In genomic region chr2:188984126-188984525, GRCh38 we compare ENCODE assay signal across 9 cellular contexts. TPM values are rescaled to one million over a fixed set of nuclear protein-coding genes. Genes with fewer than 3 reads are reported as not detected.
DNase-seq lines count a peak whose midpoint lies in the region; ATAC-seq, FAIRE-seq and TF ChIP-seq lines count a peak whose summit lies in the region.
"Had no signal": no experiment of that assay in that cellular context is flagged by ENCODE, and none has a peak within 500 bp of the region (broad histone marks: within the 10 kb centered on the region; RNA-seq: fewer than 3 reads in every experiment).

No MANE protein-coding gene starts in this region.

- no peak overlapping the region for H3K4ac ChIP-seq in H9 (ENCODE audit: low read depth, low read length)

- H3K4me3 ChIP-seq in astrocyte (ENCODE audit: insufficient read depth, low read depth, low read length) (no peak overlapping the region), tibial artery (peak overlapping the region; percentile 13 to 19), spleen (no peak overlapping the region)

- H3K4me3 Mint-ChIP-seq in H9 (no peak overlapping the region), astrocyte (ENCODE audit: unreplicated experiment) (no peak overlapping the region)
- H3K4me3 Mint-ChIP-seq in naive thymus-derived CD8-positive, alpha-beta T cell: no peak overlapping the region
- H3K4me3 Mint-ChIP-seq: naive B cell had no signal

- H3K18ac ChIP-seq in H9 (ENCODE audit: insufficient read length, low read depth, low read length): no peak overlapping the region

- H3K79me2 ChIP-seq in H9 (ENCODE audit: insufficient read depth, low read length): no peaks in the 10 kb centered on the region
- peaks cover 17% of the 10 kb centered on the region for H3K79me2 ChIP-seq in astrocyte (ENCODE audit: insufficient read depth, low read length)

- no peak overlapping the region for H2AK5ac ChIP-seq in H9 (ENCODE audit: insufficient read length, low read length)

- DNase-seq in H9: no peak
- DNase-seq in astrocyte (ENCODE audit: low read depth): peak; percentile 58
- no peak for DNase-seq in left cardiac atrium
- DNase-seq in tibial artery: no peak
- no peak for DNase-seq in naive thymus-derived CD8-positive, alpha-beta T cell
- no peak for DNase-seq in stimulated activated naive CD8-positive, alpha-beta T cell treated with anti-CD3 and anti-CD28 coated beads, Interleukin-15, Interleukin-2, amounts not matched to agents 100 U/mL and 50 U/mL, for 24 hours
- no peak for DNase-seq in spleen
- DNase-seq: naive B cell, T-helper 1 cell had no signal

- H3K27me3 Mint-ChIP-seq in H9 (ENCODE audit: low read depth): no peaks in the 10 kb centered on the region
- H3K27me3 Mint-ChIP-seq in astrocyte (ENCODE audit: low read depth, unreplicated experiment): no peaks in the 10 kb centered on the region
- H3K27me3 Mint-ChIP-seq in naive thymus-derived CD8-positive, alpha-beta T cell: peaks cover 0 to 3% (median 0%) of the 10 kb centered on the region in 5 donors
- H3K27me3 Mint-ChIP-seq: naive B cell had no signal

- H2BK15ac ChIP-seq in H9 (ENCODE audit: low read depth, low read length): no peak overlapping the region

- TF ChIP-seq CTCF in H9 (conservative IDR thresholded peaks at IDR 0.05) (peak; percentile 32; the same call in 2 of the 3 replicates), astrocyte (IDR thresholded peaks at IDR 0.05; ENCODE audit: insufficient read depth, low read depth, low read length) (peak; percentile 31), tibial artery (IDR thresholded peaks at IDR 0.05) (peak; percentile 56 to 60), spleen (IDR thresholded peaks at IDR 0.05 in 8 of 11, conservative IDR thresholded peaks at IDR 0.05 in 3 of 11) (no peak)

- peak; percentile 14 to 70 for ATAC-seq in left cardiac atrium
- no peak for ATAC-seq in naive thymus-derived CD8-positive, alpha-beta T cell
- no peak for ATAC-seq in stimulated activated naive CD8-positive, alpha-beta T cell treated with anti-CD3 and anti-CD28 coated beads, Interleukin-15, Interleukin-2, amounts not matched to agents 100 U/mL and 50 U/mL, for 24 hours

- H3K4me2 ChIP-seq in H9 (ENCODE audit: insufficient read depth, insufficient read length, low read length): no peak overlapping the region
- H3K4me2 ChIP-seq in astrocyte (ENCODE audit: low read length): peak overlapping the region; percentile 20

- H2BK5ac ChIP-seq in H9 (ENCODE audit: insufficient read length, low read length): no peak overlapping the region

- no peak overlapping the region for H2BK20ac ChIP-seq in H9 (ENCODE audit: low read depth, low read length, poor library complexity, severe bottlenecking)

- H3K4me1 ChIP-seq in H9 (ENCODE audit: insufficient read depth, low read length) (no peaks in the 10 kb centered on the region), astrocyte (ENCODE audit: insufficient read depth, low read length) (peaks cover 23% of the 10 kb centered on the region), tibial artery (peaks cover 0 to 81% (median 8%) of the 10 kb centered on the region in 4 donors), spleen (no peaks in the 10 kb centered on the region)

- H4K20me1 ChIP-seq in H9 (ENCODE audit: control insufficient read depth, insufficient read depth, insufficient read length) (no peaks in the 10 kb centered on the region), astrocyte (ENCODE audit: insufficient read depth, low read length) (no peaks in the 10 kb centered on the region)

- H3K14ac ChIP-seq in H9 (ENCODE audit: insufficient read depth, low read length): no peak overlapping the region

- H3K27ac Mint-ChIP-seq in H9 (no peak overlapping the region), astrocyte (ENCODE audit: unreplicated experiment) (peak overlapping the region; percentile 95)
- H3K27ac Mint-ChIP-seq in naive thymus-derived CD8-positive, alpha-beta T cell: no peak overlapping the region
- H3K27ac Mint-ChIP-seq: naive B cell had no signal

- H3K9ac ChIP-seq in H9 (ENCODE audit: extremely low read depth, insufficient read length, low read length) (no peak overlapping the region), astrocyte (ENCODE audit: low read length) (peak overlapping the region; percentile 64)

- H3K79me1 ChIP-seq in H9 (ENCODE audit: insufficient read depth, low read depth, low read length, poor library complexity, severe bottlenecking): no peaks in the 10 kb centered on the region

- TF ChIP-seq POLR2A in spleen (IDR thresholded peaks at IDR 0.05): no peak

- H2AFZ ChIP-seq in H9 (ENCODE audit: low read length) (no peak overlapping the region), astrocyte (ENCODE audit: low read depth, low read length) (no peak overlapping the region)

- no peak overlapping the region for H3T11ph ChIP-seq in H9 (ENCODE audit: low read length)

- no peak overlapping the region for H3K23ac ChIP-seq in H9 (ENCODE audit: insufficient read length, low read depth, low read length)

- H4K8ac ChIP-seq in H9 (replicated peaks; ENCODE audit: insufficient read length, low read depth, low read length): no peak overlapping the region

- H4K91ac ChIP-seq in H9 (ENCODE audit: insufficient read length, low read depth, low read length): no peak overlapping the region

- H3K4me1 Mint-ChIP-seq in H9: no peaks in the 10 kb centered on the region
- H3K4me1 Mint-ChIP-seq in astrocyte (ENCODE audit: low read depth, unreplicated experiment): peaks cover 27% of the 10 kb centered on the region
- no peaks in the 10 kb centered on the region for H3K4me1 Mint-ChIP-seq in naive thymus-derived CD8-positive, alpha-beta T cell
- H3K4me1 Mint-ChIP-seq: naive B cell had no signal

- H3K36me3 ChIP-seq in astrocyte (ENCODE audit: insufficient read depth, low read length) (no peaks in the 10 kb centered on the region), tibial artery (peaks cover 20 to 44% (median 25%) of the 10 kb centered on the region in 3 donors), spleen (no peaks in the 10 kb centered on the region)

- no peaks in the 10 kb centered on the region for H3K27me3 ChIP-seq in H9 (ENCODE audit: insufficient read depth, low read length)
- no peaks in the 10 kb centered on the region for H3K27me3 ChIP-seq in astrocyte (ENCODE audit: insufficient read depth, low read length)
- H3K27me3 ChIP-seq in tibial artery: no peaks in the 10 kb centered on the region
- H3K27me3 ChIP-seq in spleen (replicated peaks in 1 of 7): no peaks in the 10 kb centered on the region

- FAIRE-seq in astrocyte (lab: Jason Lieb, UNC): no peak

- H2BK120ac ChIP-seq in H9 (ENCODE audit: low read depth, low read length, poor library complexity, severe bottlenecking): no peak overlapping the region

- POLR2A ChIA-PET in naive thymus-derived CD8-positive, alpha-beta T cell (lab: Charles Lee): no interaction called here

- H3K9me3 ChIP-seq in H9 (ENCODE audit: control insufficient read depth, low read depth, low read length) (no peaks in the 10 kb centered on the region), astrocyte (ENCODE audit: insufficient read depth, low read depth, low read length) (no peaks in the 10 kb centered on the region), tibial artery (no peaks in the 10 kb centered on the region), spleen (no peaks in the 10 kb centered on the region)

- intact Hi-C loops in left cardiac atrium (cut with DNase I) (no loop called here), tibial artery (cut with DNase I; ENCODE audit: low total_unique reads) (no loop called here), spleen (cut with DNase I; ENCODE audit: low total_unique reads) (no loop called here)

- H3K56ac ChIP-seq in H9 (ENCODE audit: insufficient read length, low read depth, low read length): no peak overlapping the region

- H3K27ac ChIP-seq in H9 (ENCODE audit: insufficient read length, low read depth, low read length) (no peak overlapping the region), astrocyte (ENCODE audit: low read depth, low read length) (peak overlapping the region; percentile 82), tibial artery (peak overlapping the region; percentile 90), spleen (peak overlapping the region in 4 of 8 donors; percentile 3 to 66 (median 14))

- no peaks in the 10 kb centered on the region for H3K9me3 Mint-ChIP-seq in H9
- H3K9me3 Mint-ChIP-seq in astrocyte (ENCODE audit: unreplicated experiment): no peaks in the 10 kb centered on the region
- no peaks in the 10 kb centered on the region for H3K9me3 Mint-ChIP-seq in naive thymus-derived CD8-positive, alpha-beta T cell
- H3K9me3 Mint-ChIP-seq: naive B cell had no signal

- no peak overlapping the region for H4K5ac ChIP-seq in H9 (ENCODE audit: insufficient read length, low read depth, low read length)

- H3K36me3 Mint-ChIP-seq in H9 (ENCODE audit: insufficient read depth in 1 of 3, low read depth in 3 of 3): no peaks in the 10 kb centered on the region
- H3K36me3 Mint-ChIP-seq in astrocyte (ENCODE audit: low read depth, unreplicated experiment): no peaks in the 10 kb centered on the region
- H3K36me3 Mint-ChIP-seq in naive thymus-derived CD8-positive, alpha-beta T cell: no peaks in the 10 kb centered on the region
- H3K36me3 Mint-ChIP-seq: naive B cell had no signal

- H3K23me2 ChIP-seq in H9 (ENCODE audit: insufficient read length, low read depth, low read length, poor library complexity, severe bottlenecking): no peaks in the 10 kb centered on the region

- H2BK12ac ChIP-seq in H9 (ENCODE audit: insufficient read length, low read depth, low read length): no peak overlapping the region

RNA-seq across cellular contexts. Expression of gene COL3A1, which starts 10.0 kb away (rescaled TPM):
- total RNA-seq in H9 (2021) (not detected in 2 replicates), astrocyte (350 and 458 TPM in 2 replicates), left cardiac atrium (100 to 1,000 TPM; 202 to 305 TPM), spleen (100 to 1,000 TPM in 6 of 7 donors, 10 to 100 TPM in 1; 67.6 to 397 (median 184) TPM)
- not detected for total RNA-seq in naive thymus-derived CD8-positive, alpha-beta T cell
- not detected for polyA plus RNA-seq in naive thymus-derived CD8-positive, alpha-beta T cell
- polyA plus RNA-seq in spleen: 10 to 100 TPM; 24.9 to 59.3 (median 43.4) TPM

Comparison
In these comparisons a context has a peak if more than half of its experiments do, and no peak if none do; other contexts are left out.
1. CTCF ChIP-seq: peak in H9 (single experiment), astrocyte (single experiment) and tibial artery (2 of 2); none in spleen (0 of 11).
2. H3K4me3 ChIP-seq: peak in tibial artery (2 of 2); none in astrocyte (single experiment) and spleen (0 of 8).
3. ATAC-seq: peak in left cardiac atrium (2 of 2); none in naive thymus-derived CD8-positive, alpha-beta T cell (0 of 2) and stimulated activated naive CD8-positive, alpha-beta T cell treated with anti-CD3 and anti-CD28 coated beads, Interleukin-15, Interleukin-2, amounts not matched to agents 100 U/mL and 50 U/mL, for 24 hours (single experiment).
4. RNA of gene COL3A1, which starts 10.0 kb away (total RNA-seq): 350 to 458 TPM in astrocyte, 202 to 305 TPM in left cardiac atrium and 67.6 to 397 TPM in spleen; not detected in H9 and not detected in naive thymus-derived CD8-positive, alpha-beta T cell; every median in the first group is over 10 times any median in the second.